In the genomic region with DNA sequence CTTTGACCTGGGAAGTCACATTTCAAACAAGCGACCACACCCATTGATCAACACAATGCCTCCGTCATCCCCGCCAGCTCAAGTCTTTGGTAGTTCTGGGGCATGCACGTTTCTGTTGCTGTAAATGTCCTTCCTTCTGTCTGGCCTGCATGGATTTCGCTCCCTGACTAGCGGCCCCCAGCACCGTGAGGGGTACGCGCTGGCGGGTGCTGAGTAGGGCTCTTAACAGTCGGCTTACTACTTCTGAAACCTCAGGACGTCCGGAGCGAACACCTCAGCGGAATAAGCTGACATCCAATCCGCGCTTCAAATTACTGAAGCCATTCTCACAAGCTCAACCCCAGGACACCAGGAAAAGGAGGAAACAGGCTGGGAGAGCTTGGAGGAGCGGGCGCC, we compare ENCODE assay signal across 9 cellular contexts. TPM values are rescaled to one million over a fixed set of nuclear protein-coding genes. Genes with fewer than 3 reads are reported as not detected.
A peak's percentile ranks its signal among the peaks of the same experiment; 100 is the strongest.
DNase-seq lines count a peak whose midpoint lies in the region; ATAC-seq, FAIRE-seq and TF ChIP-seq lines count a peak whose summit lies in the region.
"Had no signal": no experiment of that assay in that cellular context is flagged by ENCODE, and none has a peak within 500 bp of the region (broad histone marks: within the 10 kb centered on the region; RNA-seq: fewer than 3 reads in every experiment).

No MANE protein-coding gene starts in this region.

- no peaks in the 10 kb centered on the region for H3K9me1 ChIP-seq in K562 (ENCODE audit: control insufficient read depth, insufficient read depth, low read length)

- H4K20me1 ChIP-seq in PC-9 (ENCODE audit: insufficient read depth) (peaks cover 38% of the 10 kb centered on the region), K562 (replicated peaks; ENCODE audit: control insufficient read depth, insufficient read depth, low read length) (no peaks in the 10 kb centered on the region)

- H3K27me3 ChIP-seq in PC-9 (ENCODE audit: insufficient read depth, low read depth) (no peaks in the 10 kb centered on the region), K562 (ENCODE audit: control insufficient read depth in 2 of 2, insufficient read depth in 2 of 2, low read length in 2 of 2) (no peaks in the 10 kb centered on the region)

- peak overlapping the region; percentile 86 for H3K4me3 ChIP-seq in PC-9
- H3K4me3 ChIP-seq in K562 = peak overlapping the region; percentile 96
- H3K4me3 ChIP-seq in kidney (ENCODE audit: low read length in 2 of 2) = peak overlapping the region; percentile 84 to 95

- intact Hi-C loops in PC-9 (cut with micrococcal nuclease; ENCODE audit: unreplicated experiment) (loop anchor here (1.0 kb wide), 2 partner anchors 75 to 358 kb away; a partner anchor contains a TSS), K562 (cut with micrococcal nuclease) (no loop called here), kidney (cut with DNase I) (no loop called here)

- under 1% methylated on average over 19 of the region's 19 CpGs for WGBS in K562 (ENCODE audit: insufficient coverage, low coverage, missing lambda C conversion rate)

- H2AFZ ChIP-seq in PC-9 (peak overlapping the region; percentile 98), K562 (ENCODE audit: low read depth, low read length) (peak overlapping the region; percentile 96)

- H3K9ac ChIP-seq in K562 (ENCODE audit: insufficient read depth in 1 of 2, low read depth in 2 of 2, low read length in 2 of 2) (peak overlapping the region; percentile 91 to 97), kidney (ENCODE audit: low read length in 2 of 2) (peak overlapping the region; percentile 88 to 92)

- H3K4me1 ChIP-seq in PC-9 (replicated peaks; ENCODE audit: insufficient read depth) = peaks cover 27% of the 10 kb centered on the region
- peaks cover 4% of the 10 kb centered on the region in 2 experiments; a peak in 3 of 5 replicates for H3K4me1 ChIP-seq in K562 (replicated peaks in 1 of 2; ENCODE audit: control insufficient read depth in 2 of 2, insufficient read depth in 2 of 2, low read length in 2 of 2)
- H3K4me1 ChIP-seq in kidney (ENCODE audit: control insufficient read depth in 1 of 2, insufficient read depth in 1 of 2, low read depth in 1 of 2, low read length in 2 of 2) = peaks cover 15 to 29% of the 10 kb centered on the region in 2 donors

- no peak for TF ChIP-seq POLR2A in K562 (conservative IDR thresholded peaks at IDR 0.05)

- BruUV-seq in PC-9 (replicated peaks; lab: Mats Ljungman, UMichigan) = TSS peak; percentile 71
- BruUV-seq in K562 (replicated peaks; lab: Mats Ljungman, UMichigan) = TSS peak; percentile 68

- peak; percentile 11 for ATAC-seq in HG02970 (IDR thresholded peaks at IDR 0.05; ENCODE audit: low FRiP score, unreplicated experiment)
- peak; percentile 70 for ATAC-seq in K562
- ATAC-seq in GM18870 (IDR thresholded peaks at IDR 0.05; ENCODE audit: unreplicated experiment) = no peak

- H3K9me2 ChIP-seq in PC-9 (ENCODE audit: insufficient read depth) = no peaks in the 10 kb centered on the region

- H3K79me2 ChIP-seq in PC-9 (ENCODE audit: low read depth) (peaks cover 53% of the 10 kb centered on the region), K562 (ENCODE audit: control insufficient read depth, insufficient read depth, low read length) (peaks cover 50% of the 10 kb centered on the region)

- in situ Hi-C loops in K562 (cut with MboI) = no loop called here

- H3K36me3 ChIP-seq in PC-9 (ENCODE audit: low read depth) = peaks cover 14% of the 10 kb centered on the region; the same call in 1 of the 2 replicates
- H3K36me3 ChIP-seq in K562 (ENCODE audit: control insufficient read depth, insufficient read depth, low read length) = peaks cover 16% of the 10 kb centered on the region
- H3K36me3 ChIP-seq in kidney (ENCODE audit: control insufficient read depth in 1 of 2, insufficient read depth in 2 of 2, low read length in 2 of 2) = peaks cover 0 to 1% of the 10 kb centered on the region in 2 donors

- TF ChIP-seq EP300 in K562 (IDR thresholded peaks at IDR 0.05; ENCODE audit: low read length) = no peak

- peak; percentile 26 for FAIRE-seq in K562 (lab: Jason Lieb, UNC)
- no peak for FAIRE-seq in kidney (lab: Jason Lieb, UNC)

- no peaks in the 10 kb centered on the region; the same call in none of the 2 replicates for H3F3A ChIP-seq in PC-9 (ENCODE audit: insufficient read depth, low read depth)

- DNase-seq in stimulated activated CD8-positive, alpha-beta memory T cell treated with anti-CD3 and anti-CD28 coated beads, Interleukin-12 subunit alpha, Interleukin-12 subunit beta, amount 100 ng/mL, for 1 hour (ENCODE audit: low read depth) = peak; percentile 15
- no peak for DNase-seq in stimulated activated CD8-positive, alpha-beta memory T cell treated with anti-CD3 and anti-CD28 coated beads, Interleukin-4, amount 100 ng/mL, for 48 hours
- DNase-seq in PC-9 = peak in 1 of 2 experiments; percentile 54
- DNase-seq in K562 (ENCODE audit: extremely low read depth in 1 of 4, low spot score in 3 of 4) = peak; percentile 28 to 53 (median 42)
- no peak for DNase-seq in kidney
- peak; percentile 49 for DNase-seq in stimulated activated naive CD4-positive, alpha-beta T cell treated with Interleukin-2 at 50 U/mL for 16 hours (lab: John Stamatoyannopoulos, UW)

- TF ChIP-seq RAD21 in K562 (CRISPR knock-in tag; conservative IDR thresholded peaks at IDR 0.05 in 1 of 2, IDR thresholded peaks at IDR 0.05 in 1 of 2) = no peak; a peak in 1 of 4 replicates

- H3K27ac ChIP-seq in PC-9 (peak overlapping the region; percentile 92), K562 (ENCODE audit: extremely low read depth, low read depth, low read length) (peak overlapping the region; percentile 95), kidney (ENCODE audit: low read depth in 2 of 2, low read length in 2 of 2) (peak overlapping the region; percentile 95 to 96)

- CTCF ChIA-PET in PC-9 (lab: Charles Lee) = interaction anchor here (0.5 to 2.1 kb wide), 4 partner anchors 16 to 560 kb away, joined by 3 to 7 read pairs (median 6); no protein-coding TSS in a partner anchor
- CTCF ChIA-PET in K562 (lab: Yijun Ruan, JAX; ENCODE audit: low intra/inter-chr PET ratio) = interaction anchor here (0.6 to 0.7 kb wide), 2 partner anchors 76 to 651 kb away, joined by 3 to 4 read pairs; no protein-coding TSS in a partner anchor

- H3K4me2 ChIP-seq in PC-9 (peak overlapping the region; percentile 81), K562 (ENCODE audit: insufficient read depth, low read length) (peak overlapping the region; percentile 97)

- no peaks in the 10 kb centered on the region for H3K9me3 ChIP-seq in PC-9 (ENCODE audit: insufficient read depth, low read depth)
- H3K9me3 ChIP-seq in K562 (replicated peaks; ENCODE audit: control insufficient read depth, insufficient read depth, low read depth, low read length) = no peaks in the 10 kb centered on the region
- H3K9me3 ChIP-seq in kidney (ENCODE audit: control insufficient read depth in 1 of 2, low read length in 2 of 2) = no peaks in the 10 kb centered on the region

- POLR2A ChIA-PET in PC-9 (lab: Charles Lee; ENCODE audit: unreplicated experiment) (interaction anchor here (0.6 to 0.7 kb wide), 3 partner anchors 84 to 789 kb away, joined by 3 to 14 read pairs (median 6); a partner anchor contains a TSS), K562 (lab: Yijun Ruan, JAX) (interaction anchor here (0.6 to 1.6 kb wide), 12 partner anchors 17 to 531 kb away, joined by 3 to 5 read pairs (median 3); a partner anchor contains a TSS)

- TF ChIP-seq CTCF in PC-9 (conservative IDR thresholded peaks at IDR 0.05) = no peak
- no peak for TF ChIP-seq CTCF in K562 (IDR thresholded peaks at IDR 0.05 in 2 of 3, conservative IDR thresholded peaks at IDR 0.05 in 1 of 3; ENCODE audit: insufficient read depth in 2 of 3, low read depth in 1 of 3, low read length in 3 of 3)
- TF ChIP-seq CTCF in kidney (IDR thresholded peaks at IDR 0.05; ENCODE audit: borderline replicate concordance, extremely low read depth, insufficient read depth) = no peak

RNA-seq across cellular contexts. Expression of a gene that starts 0.5 kb away (rescaled TPM):
- total RNA-seq in PC-9 (2021) (149 and 158 TPM in 2 replicates), K562 (2014; rRNA removed) (38.9 and 44.2 TPM in 2 replicates), K562 (2014; rRNA removed; fragmentation: Illumina TruSeq; extraction: Trizol) (34.1 and 34.5 TPM in 2 replicates), K562 (2015; rRNA removed; fragmentation: Illumina TruSeq; extraction: Trizol) (32.2 and 36.5 TPM in 2 replicates), K562 (2021) (64.2 and 67.5 TPM in 2 replicates), kidney (97.7 TPM)
- 63.6 and 73.8 TPM in 2 replicates for total RNA-seq in K562 (2011; cell fraction: chromatin; rRNA removed; ENCODE audit: low replicate concordance)
- total RNA-seq in K562 (2011; cell fraction: nucleolus; rRNA removed) = 37.4 and 47.0 TPM in 2 replicates
- total RNA-seq in K562 (2011; cell fraction: nucleoplasm; rRNA removed) = 50.4 and 63.1 TPM in 2 replicates
- polyA plus RNA-seq in K562 (2011; rRNA removed) (44.1 and 48.8 TPM in 2 replicates), K562 (2014; fragmentation: Illumina TruSeq; extraction: Trizol) (36.6 and 42.6 TPM in 2 replicates), K562 (2014; fragmentation: Nextera tagmentation; extraction: Ambion mirVana) (10 to 100 TPM; 24.8 to 51.1 TPM), K562 (2014; rRNA removed) (33.2 and 37.9 TPM in 2 replicates), kidney (ENCODE audit: insufficient read depth, low read depth, low replicate concordance) (37.9 TPM)
- 31.6 and 43.3 TPM in 2 replicates for polyA plus RNA-seq in K562 (2011; cell fraction: cytosol; rRNA removed)
- 40.4 and 53.9 TPM in 2 replicates for polyA plus RNA-seq in K562 (2011; cell fraction: nucleus; rRNA removed)
- 43.7 and 44.4 TPM in 2 replicates for polyA plus RNA-seq in K562 (2012)
- polyA minus RNA-seq in K562 (2011; rRNA and poly(A)+ RNA removed) = 87.8 and 95.8 TPM in 2 replicates
- polyA minus RNA-seq in K562 (2011; cell fraction: cytosol; rRNA and poly(A)+ RNA removed) = 34.4 and 44.3 TPM in 2 replicates
- 27.1 and 34.5 TPM in 2 replicates for polyA minus RNA-seq in K562 (2011; cell fraction: nucleus; rRNA and poly(A)+ RNA removed)

RNA-seq across cellular contexts. Expression of a gene that starts 51.2 kb away (rescaled TPM):
- total RNA-seq in PC-9 (2021) (0.28 and 0.30 TPM in 2 replicates), K562 (2014; rRNA removed) (0.18 TPM in 1 of 2 replicates, not detected in the other), K562 (2014; rRNA removed; fragmentation: Illumina TruSeq; extraction: Trizol) (not detected in 2 replicates), K562 (2015; rRNA removed; fragmentation: Illumina TruSeq; extraction: Trizol) (not detected in 2 replicates), K562 (2021) (0.02 and 0.07 TPM in 2 replicates), kidney (0.88 TPM)
- total RNA-seq in K562 (2011; cell fraction: chromatin; rRNA removed; ENCODE audit: low replicate concordance) = 0.26 and 0.81 TPM in 2 replicates
- 0.33 and 0.39 TPM in 2 replicates for total RNA-seq in K562 (2011; cell fraction: nucleolus; rRNA removed)
- 0.15 and 0.37 TPM in 2 replicates for total RNA-seq in K562 (2011; cell fraction: nucleoplasm; rRNA removed)
- polyA plus RNA-seq in K562 (2011; rRNA removed) (0.08 and 0.14 TPM in 2 replicates), K562 (2014; fragmentation: Illumina TruSeq; extraction: Trizol) (0.01 and 0.06 TPM in 2 replicates), K562 (2014; fragmentation: Nextera tagmentation; extraction: Ambion mirVana) (not detected), K562 (2014; rRNA removed) (0.07 TPM in 1 of 2 replicates, not detected in the other), kidney (ENCODE audit: insufficient read depth, low read depth, low replicate concordance) (2.4 TPM)
- 0.10 and 0.18 TPM in 2 replicates for polyA plus RNA-seq in K562 (2011; cell fraction: cytosol; rRNA removed)
- polyA plus RNA-seq in K562 (2011; cell fraction: nucleus; rRNA removed) = 0.74 and 1.1 TPM in 2 replicates
- 0.08 and 0.11 TPM in 2 replicates for polyA plus RNA-seq in K562 (2012)
- 0.06 and 0.11 TPM in 2 replicates for polyA minus RNA-seq in K562 (2011; rRNA and poly(A)+ RNA removed)
- not detected in 2 replicates for polyA minus RNA-seq in K562 (2011; cell fraction: cytosol; rRNA and poly(A)+ RNA removed)
- 0.13 and 0.44 TPM in 2 replicates for polyA minus RNA-seq in K562 (2011; cell fraction: nucleus; rRNA and poly(A)+ RNA removed)
- total RNA-seq: HT1080 had no signal

Comparison
In these comparisons a context has a peak if more than half of its experiments do, and no peak if none do; other contexts are left out.
1. DNase-seq: peak in stimulated activated CD8-positive, alpha-beta memory T cell treated with anti-CD3 and anti-CD28 coated beads, Interleukin-12 subunit alpha, Interleukin-12 subunit beta, amount 100 ng/mL, for 1 hour (single experiment), K562 (4 of 4) and stimulated activated naive CD4-positive, alpha-beta T cell treated with Interleukin-2 at 50 U/mL for 16 hours (single experiment); none in stimulated activated CD8-positive, alpha-beta memory T cell treated with anti-CD3 and anti-CD28 coated beads, Interleukin-4, amount 100 ng/mL, for 48 hours (single experiment) and kidney (single experiment).
2. Peak in every context shown above with its lines, with median percentiles within 50 percentile points of each other: H3K27ac ChIP-seq and H3K4me3 ChIP-seq.